In the genomic region with DNA sequence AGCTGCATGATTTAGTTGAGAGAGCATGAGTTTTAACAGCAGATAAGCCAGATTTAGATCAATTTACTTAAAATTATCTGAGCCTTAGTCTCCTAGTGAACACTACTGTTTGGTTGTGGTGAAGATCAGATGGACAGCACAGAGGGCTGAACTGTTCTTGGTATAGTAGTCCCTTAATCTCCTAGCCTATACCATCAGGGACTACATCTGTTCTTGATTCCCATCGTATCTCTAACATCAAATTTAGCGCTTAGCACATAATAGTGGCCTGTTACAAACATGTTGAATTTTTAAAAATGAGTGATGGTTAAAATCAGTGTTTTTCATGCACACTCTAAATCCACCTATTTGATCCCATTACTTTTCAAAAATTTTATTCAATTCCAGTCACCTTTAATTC, we compare ENCODE assay signal across 24 cellular contexts.
DNase-seq lines count a peak whose midpoint lies in the region; ATAC-seq, FAIRE-seq and TF ChIP-seq lines count a peak whose summit lies in the region.
"Had no signal": no experiment of that assay in that cellular context is flagged by ENCODE, and none has a peak within 500 bp of the region (broad histone marks: within the 10 kb centered on the region; RNA-seq: fewer than 3 reads in every experiment).

No MANE protein-coding gene starts in this region.

- ATAC-seq in left colon (no peak), HG02973 (IDR thresholded peaks at IDR 0.05; ENCODE audit: unreplicated experiment) (no peak)
- ATAC-seq in activated T-cell treated with anti-CD3 and anti-CD28 coated beads, Interleukin-2, amount 50 U/mL, for 72 hours (replicated peaks in 1 of 2), result no peak
- ATAC-seq: GM12878, GM23338, HCT116 had no signal

- H3K4me3 ChIP-seq in BLaER1, result no peak overlapping the region
- H3K4me3 ChIP-seq in WERI-Rb-1 (ENCODE audit: low read depth, low read length), result no peak overlapping the region
- H3K4me3 ChIP-seq: GM12878, GM23338 had no signal

- no peak overlapping the region for H3K9ac ChIP-seq in BLaER1

- peaks cover 13% of the 10 kb centered on the region for H3K4me1 ChIP-seq in BLaER1

- peak; percentile 81 for FAIRE-seq in D721Med (lab: Jason Lieb, UNC)
- FAIRE-seq: A204.1, GM12878, GM19239 had no signal

- H4K20me1 ChIP-seq in BLaER1, result no peaks in the 10 kb centered on the region

- H3K4me1 Mint-ChIP-seq in activated T-cell treated with anti-CD3 and anti-CD28 coated beads, Interleukin-2, amount 50 U/mL, for 72 hours (ENCODE audit: low read depth), result no peaks in the 10 kb centered on the region
- H3K4me1 Mint-ChIP-seq: B cell; CD4-positive, alpha-beta memory T cell; GM23338; H9 had no signal

- no peaks in the 10 kb centered on the region for H3K36me3 Mint-ChIP-seq in activated T-cell treated with anti-CD3 and anti-CD28 coated beads, Interleukin-2, amount 50 U/mL, for 72 hours (ENCODE audit: insufficient read depth in 2 of 2)
- H3K36me3 Mint-ChIP-seq: CD4-positive, alpha-beta memory T cell had no signal

- no peak overlapping the region for H3K4me3 Mint-ChIP-seq in activated T-cell treated with anti-CD3 and anti-CD28 coated beads, Interleukin-2, amount 50 U/mL, for 72 hours
- H3K4me3 Mint-ChIP-seq: B cell; CD4-positive, alpha-beta memory T cell; GM23338; H9 had no signal

- H3K27me3 Mint-ChIP-seq in activated T-cell treated with anti-CD3 and anti-CD28 coated beads, Interleukin-2, amount 50 U/mL, for 72 hours (ENCODE audit: low read depth), result no peaks in the 10 kb centered on the region
- H3K27me3 Mint-ChIP-seq: B cell; CD4-positive, alpha-beta memory T cell had no signal

- H3K9me3 Mint-ChIP-seq in activated T-cell treated with anti-CD3 and anti-CD28 coated beads, Interleukin-2, amount 50 U/mL, for 72 hours, result no peaks in the 10 kb centered on the region
- H3K9me3 Mint-ChIP-seq: H9 had no signal

- H3K4me2 ChIP-seq in BLaER1, result peak overlapping the region; percentile 51
- H3K4me2 ChIP-seq: GM23338 had no signal

- H3K9me3 ChIP-seq in BLaER1 (no peaks in the 10 kb centered on the region), WERI-Rb-1 (ENCODE audit: severe bottlenecking) (no peaks in the 10 kb centered on the region)

- H3K27ac ChIP-seq in BLaER1 (no peak overlapping the region), WERI-Rb-1 (no peak overlapping the region)
- H3K27ac ChIP-seq: 22Rv1 had no signal

- DNase-seq in D721Med (ENCODE audit: insufficient read length, low spot score) (no peak), SK-N-DZ (ENCODE audit: low spot score) (peak; percentile 9), WERI-Rb-1 (peak; percentile 20), left colon (no peak), dedifferentiated amniotic fluid mesenchymal stem cell (ENCODE audit: extremely low spot score) (no peak)
- DNase-seq in activated T-cell treated with anti-CD3 and anti-CD28 coated beads, Interleukin-2, amount 50 U/mL, for 72 hours, result no peak
- DNase-seq: C1 segment of cervical spinal cord; Calu3; CD4-positive, alpha-beta memory T cell; COR-L47; DMS 273 treated with DMSO at 0.1 percent for 48 hours; DMS79; EL; GDM1; H9 had no signal

- no peak overlapping the region for H3K27ac Mint-ChIP-seq in activated T-cell treated with anti-CD3 and anti-CD28 coated beads, Interleukin-2, amount 50 U/mL, for 72 hours
- H3K27ac Mint-ChIP-seq: B cell, GM23338, H9 had no signal

- H3K36me3 ChIP-seq in BLaER1, result no peaks in the 10 kb centered on the region
- no peaks in the 10 kb centered on the region for H3K36me3 ChIP-seq in WERI-Rb-1

- no peak for TF ChIP-seq CTCF in D721Med (IDR thresholded peaks at IDR 0.05; ENCODE audit: insufficient read depth, missing control alignments)
- TF ChIP-seq CTCF in WERI-Rb-1 (IDR thresholded peaks at IDR 0.05; ENCODE audit: low read depth, low read length), result no peak

- intact Hi-C loops in left colon (cut with DNase I, micrococcal nuclease), result no loop called here

- H3K27me3 ChIP-seq in BLaER1, result no peaks in the 10 kb centered on the region
- H3K27me3 ChIP-seq in WERI-Rb-1 (ENCODE audit: insufficient read depth, low read depth, severe bottlenecking), result no peaks in the 10 kb centered on the region

Comparison
In these comparisons a context has a peak if more than half of its experiments do, and no peak if none do; other contexts are left out.
1. DNase-seq: peak in SK-N-DZ (single experiment) and WERI-Rb-1 (single experiment); none in D721Med (single experiment), left colon (0 of 2), activated T-cell treated with anti-CD3 and anti-CD28 coated beads, Interleukin-2, amount 50 U/mL, for 72 hours (0 of 2) and dedifferentiated amniotic fluid mesenchymal stem cell (single experiment).